Comparison of ENCODE assay signal across 10 cellular contexts in the genomic region with DNA sequence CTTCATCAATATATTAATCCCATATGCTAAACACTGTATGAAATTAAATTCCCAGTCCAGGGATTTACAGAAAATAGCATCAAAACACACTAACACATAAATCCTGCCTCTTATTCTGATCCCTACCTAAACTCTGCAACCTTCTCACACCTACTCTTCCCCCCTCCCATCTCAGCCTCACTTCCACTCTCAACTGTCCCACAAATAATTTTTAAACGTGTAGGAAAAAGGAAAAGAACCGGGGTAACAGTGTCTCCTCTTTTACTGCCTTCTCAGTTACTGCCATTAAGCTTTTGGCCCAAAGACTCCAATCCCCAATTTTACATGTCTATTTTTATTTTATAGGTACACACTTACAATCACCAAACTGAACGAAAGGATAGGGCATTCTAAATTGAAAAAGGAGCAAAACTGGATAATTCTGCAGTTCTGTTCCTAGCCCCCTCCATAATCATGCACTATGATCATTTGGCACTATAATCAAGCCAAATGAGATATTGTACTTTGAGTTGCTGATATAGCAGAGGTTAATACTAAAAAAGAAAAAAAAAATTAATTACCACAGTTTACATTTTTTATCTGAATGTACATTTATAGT. TPM values are rescaled to one million over a fixed set of nuclear protein-coding genes. Genes with fewer than 3 reads are reported as not detected.
DNase-seq lines count a peak whose midpoint lies in the region; ATAC-seq, FAIRE-seq and TF ChIP-seq lines count a peak whose summit lies in the region.
"Had no signal": no experiment of that assay in that cellular context is flagged by ENCODE, and none has a peak within 500 bp of the region (broad histone marks: within the 10 kb centered on the region; RNA-seq: fewer than 3 reads in every experiment).

No MANE protein-coding gene starts in this region.

- H3K4me1 ChIP-seq in OCI-LY1 (ENCODE audit: insufficient read depth, low read length, severe bottlenecking) (peaks cover 46% of the 10 kb centered on the region), endothelial cell of umbilical vein (ENCODE audit: control insufficient read depth, extremely low read depth, insufficient read depth, low read length) (peaks cover 21% of the 10 kb centered on the region), prostate gland (replicated peaks) (peaks cover 6% of the 10 kb centered on the region)

- H3K9me3 ChIP-seq in OCI-LY1 (ENCODE audit: low read length) (no peaks in the 10 kb centered on the region), endothelial cell of umbilical vein (replicated peaks; ENCODE audit: control insufficient read depth, insufficient read depth, low read length) (no peaks in the 10 kb centered on the region), prostate gland (no peaks in the 10 kb centered on the region)

- no peaks in the 10 kb centered on the region for H3K9me2 ChIP-seq in OCI-LY1 (ENCODE audit: low read depth, low read length)

- dilution Hi-C loops in endothelial cell of umbilical vein (cut with MboI; ENCODE audit: extremely low pct_ligation_motif_present, low sequenced_read_pairs), result no loop called here

- no peak for FAIRE-seq in GM12891 (lab: Jason Lieb, UNC)
- FAIRE-seq in endothelial cell of umbilical vein (lab: Jason Lieb, UNC), result no peak

- peak overlapping the region; percentile 88 for H3K4me2 ChIP-seq in OCI-LY1 (ENCODE audit: low read length)
- H3K4me2 ChIP-seq in endothelial cell of umbilical vein (ENCODE audit: insufficient read depth, low read length), result peak overlapping the region; percentile 100

- ATAC-seq in HG03457 (IDR thresholded peaks at IDR 0.05; ENCODE audit: unreplicated experiment), result no peak

- H3K27me3 ChIP-seq in OCI-LY1 (ENCODE audit: insufficient read depth, low read length) (no peaks in the 10 kb centered on the region), endothelial cell of umbilical vein (ENCODE audit: control insufficient read depth in 2 of 2, insufficient read depth in 2 of 2, low read length in 2 of 2) (no peaks in the 10 kb centered on the region), prostate gland (replicated peaks; ENCODE audit: insufficient read depth) (no peaks in the 10 kb centered on the region)

- intact Hi-C loops in endothelial cell of umbilical vein (cut with micrococcal nuclease), result loop anchor here (5.0 kb wide), 3 partner anchors 158 to 477 kb away; partner anchors contain the start of gene CDKN1B
- intact Hi-C loops in prostate gland (cut with DNase I), result loop anchor here (5.0 kb wide), 3 partner anchors 53 to 158 kb away; partner anchors contain the start of genes CDKN1B, CREBL2 and GPR19
- intact Hi-C loops in posterior vena cava (cut with DNase I), result loop anchor here (10.0 kb wide), 1 partner anchor 185 kb away; no protein-coding TSS in a partner anchor

- TF ChIP-seq CTCF in OCI-LY1 (IDR thresholded peaks at IDR 0.05; ENCODE audit: low read length), result no peak
- no peak for TF ChIP-seq CTCF in endothelial cell of umbilical vein (IDR thresholded peaks at IDR 0.05; ENCODE audit: extremely low read depth in 1 of 2, insufficient read depth in 1 of 2, low read depth in 1 of 2, low read length in 2 of 2)
- no peak for TF ChIP-seq CTCF in prostate gland (IDR thresholded peaks at IDR 0.05)

- peak overlapping the region; percentile 79; the same call in 1 of the 2 replicates for H3K9ac ChIP-seq in OCI-LY1 (ENCODE audit: low read length)
- H3K9ac ChIP-seq in endothelial cell of umbilical vein (replicated peaks; ENCODE audit: extremely low read depth, insufficient read depth, low read length), result peak overlapping the region; percentile 13

- CTCF ChIA-PET in endothelial cell of umbilical vein (lab: Charles Lee), result interaction anchor here (0.8 to 0.9 kb wide), 2 partner anchors 12 to 478 kb away, joined by 3 read pairs; no protein-coding TSS in a partner anchor

- H4K20me1 ChIP-seq in OCI-LY1 (ENCODE audit: insufficient read depth, low read length), result no peaks in the 10 kb centered on the region
- no peaks in the 10 kb centered on the region for H4K20me1 ChIP-seq in endothelial cell of umbilical vein (replicated peaks; ENCODE audit: control insufficient read depth, extremely low read depth, insufficient read depth, low read length)

- H2AFZ ChIP-seq in OCI-LY1 (ENCODE audit: low read length), result no peak overlapping the region
- H2AFZ ChIP-seq in endothelial cell of umbilical vein (ENCODE audit: low read depth, low read length), result no peak overlapping the region

- POLR2A ChIA-PET in endothelial cell of umbilical vein (lab: Charles Lee), result no interaction called here

- H3K4me3 ChIP-seq in OCI-LY1 (ENCODE audit: low read depth, low read length, poor library complexity, severe bottlenecking), result peak overlapping the region; percentile 67
- H3K4me3 ChIP-seq in endothelial cell of umbilical vein (replicated peaks in 1 of 3; ENCODE audit: insufficient read depth in 1 of 3, low read depth in 1 of 3, low read length in 3 of 3), result no peak overlapping the region
- peak overlapping the region; percentile 73 to 100 for H3K4me3 ChIP-seq in prostate gland

- no TSS peak for BruUV-seq in endothelial cell of umbilical vein (replicated peaks; lab: Mats Ljungman, UMichigan)

- H3K79me2 ChIP-seq in OCI-LY1 (ENCODE audit: insufficient read depth, low read length), result peaks cover 9% of the 10 kb centered on the region; the same call in 1 of the 2 replicates
- peaks cover 27% of the 10 kb centered on the region for H3K79me2 ChIP-seq in endothelial cell of umbilical vein (ENCODE audit: control insufficient read depth, insufficient read depth, low read length)

- no peaks in the 10 kb centered on the region for H3K36me3 ChIP-seq in OCI-LY1 (ENCODE audit: insufficient read depth, low read length)
- no peaks in the 10 kb centered on the region for H3K36me3 ChIP-seq in endothelial cell of umbilical vein (ENCODE audit: control insufficient read depth in 2 of 2, extremely low read depth in 1 of 2, insufficient read depth in 2 of 2, low read length in 2 of 2)
- H3K36me3 ChIP-seq in prostate gland, result no peaks in the 10 kb centered on the region

- no peak for DNase-seq in GM12891 (ENCODE audit: insufficient read length, low spot score)
- no peak for DNase-seq in endothelial cell of umbilical vein (ENCODE audit: low read depth, low spot score)
- no peak for DNase-seq in prostate gland (ENCODE audit: low spot score)
- DNase-seq in posterior vena cava (ENCODE audit: low spot score), result no peak
- DNase-seq in glomerular visceral epithelial cell (ENCODE audit: extremely low spot score), result no peak
- no peak for DNase-seq in hippocampal formation (lab: John Stamatoyannopoulos, UW)
- DNase-seq: anterior cingulate cortex; stimulated activated CD4-positive, alpha-beta T cell treated with anti-CD3 and anti-CD28 coated beads, Interleukin-2, amount 100 ng/mL, for 24 hours had no signal

- 11% methylated on average over 3 of the region's 3 CpGs for WGBS in prostate gland

- H3K27ac ChIP-seq in OCI-LY1 (ENCODE audit: low read depth, low read length, poor library complexity, severe bottlenecking) (no peak overlapping the region), endothelial cell of umbilical vein (ENCODE audit: insufficient read depth, low read depth, low read length) (no peak overlapping the region), prostate gland (peak overlapping the region; percentile 99 to 100)

- TF ChIP-seq POLR2A in GM12891 (IDR thresholded peaks at IDR 0.05; ENCODE audit: low read depth, low read length), result 0 out of 2 replicates have a peak, but pooled peaks have one; percentile 19
- TF ChIP-seq POLR2A in endothelial cell of umbilical vein (IDR thresholded peaks at IDR 0.05; ENCODE audit: low read depth, low read length), result no peak
- TF ChIP-seq POLR2A in prostate gland (IDR thresholded peaks at IDR 0.05), result no peak

- H3K9me1 ChIP-seq in endothelial cell of umbilical vein (replicated peaks; ENCODE audit: control insufficient read depth, extremely low read depth, insufficient read depth, low read length), result no peaks in the 10 kb centered on the region

- peaks cover 16% of the 10 kb centered on the region for H3F3A ChIP-seq in OCI-LY1 (ENCODE audit: insufficient read depth, low read length)

TF ChIP-seq in GM12891, 5 proteins besides CTCF, POLR2A, EP300 and RAD21:
- TF ChIP-seq TAF1 (IDR thresholded peaks at IDR 0.05; ENCODE audit: low read depth, low read length) (no peak), POLR2AphosphoS5 (IDR thresholded peaks at IDR 0.05; ENCODE audit: low read depth, low read length) (0 out of 2 replicates have a peak, but pooled peaks have one; percentile 28), SPI1 (IDR thresholded peaks at IDR 0.05; ENCODE audit: low read depth, low read length) (no peak)
TF ChIP-seq in GM12891: peak in this region for 1.

TF ChIP-seq in endothelial cell of umbilical vein, 7 proteins besides CTCF, POLR2A, EP300 and RAD21 (continues in another document):
- TF ChIP-seq MYC (IDR thresholded peaks at IDR 0.05; ENCODE audit: low read depth, low read length) (no peak), GATA2 (IDR thresholded peaks at IDR 0.05; ENCODE audit: insufficient read depth, insufficient read length, low read depth, low read length) (no peak), POLR2AphosphoS5 (IDR thresholded peaks at IDR 0.05; ENCODE audit: insufficient read depth, low read depth, low read length) (no peak), EZH2 (IDR thresholded peaks at IDR 0.05; ENCODE audit: borderline replicate concordance, low read depth, low read length, severe bottlenecking) (no peak)

RNA-seq across cellular contexts. Expression of gene DUSP16, which starts 2.9 kb away (rescaled TPM):
- 22.6 TPM for polyA plus RNA-seq in GM12891 (2012; ENCODE audit: low read depth, missing spikeins)
- total RNA-seq in endothelial cell of umbilical vein (12.7 and 19.5 TPM in 2 replicates), prostate gland (10 to 100 TPM; 60.8 to 87.0 TPM), posterior vena cava (10 to 100 TPM; 14.8 to 19.5 TPM)
- polyA plus RNA-seq in endothelial cell of umbilical vein, result 7.0 and 7.4 TPM in 2 replicates
- 7.0 and 8.0 TPM in 2 replicates for polyA plus RNA-seq in endothelial cell of umbilical vein (2011; cell fraction: cytosol; rRNA removed)
- polyA plus RNA-seq in endothelial cell of umbilical vein (2011; cell fraction: nucleus; rRNA removed), result 6.7 TPM in 2 replicates
- polyA plus RNA-seq in endothelial cell of umbilical vein (2012), result 9.5 and 10.6 TPM in 2 replicates
- 22.5 and 29.6 TPM in 2 replicates for polyA minus RNA-seq in endothelial cell of umbilical vein
- 10.1 TPM for polyA minus RNA-seq in endothelial cell of umbilical vein (2011; cell fraction: cytosol; rRNA and poly(A)+ RNA removed)
- polyA minus RNA-seq in endothelial cell of umbilical vein (2011; cell fraction: nucleus; rRNA and poly(A)+ RNA removed), result 7.2 and 15.1 TPM in 2 replicates

RNA-seq across cellular contexts. Expression of gene CREBL2, which starts 51.9 kb away (rescaled TPM):
- 9.9 TPM for polyA plus RNA-seq in GM12891 (2012; ENCODE audit: low read depth, missing spikeins)
- 14.5 and 19.4 TPM in 2 replicates for total RNA-seq in endothelial cell of umbilical vein
- 8.3 and 10.5 TPM in 2 replicates for polyA plus RNA-seq in endothelial cell of umbilical vein
- 11.0 and 11.2 TPM in 2 replicates for polyA plus RNA-seq in endothelial cell of umbilical vein (2011; cell fraction: cytosol; rRNA removed)
- 4.3 and 5.8 TPM in 2 replicates for polyA plus RNA-seq in endothelial cell of umbilical vein (2011; cell fraction: nucleus; rRNA removed)
- polyA plus RNA-seq in endothelial cell of umbilical vein (2012), result 15.8 and 19.0 TPM in 2 replicates
- 14.0 and 17.8 TPM in 2 replicates for polyA minus RNA-seq in endothelial cell of umbilical vein
- 9.6 TPM for polyA minus RNA-seq in endothelial cell of umbilical vein (2011; cell fraction: cytosol; rRNA and poly(A)+ RNA removed)
- polyA minus RNA-seq in endothelial cell of umbilical vein (2011; cell fraction: nucleus; rRNA and poly(A)+ RNA removed), result 5.6 and 5.9 TPM in 2 replicates
- total RNA-seq in prostate gland, result 10 to 100 TPM; 48.1 to 59.8 TPM
- total RNA-seq in posterior vena cava, result 10 to 100 TPM; 30.3 to 30.6 TPM

Comparison
In these comparisons a context has a peak if more than half of its experiments do, and no peak if none do; other contexts are left out.
1. H3K27ac ChIP-seq: peak in prostate gland (2 of 2); none in OCI-LY1 (single experiment) and endothelial cell of umbilical vein (single experiment).
2. H3K4me3 ChIP-seq: peak in OCI-LY1 (single experiment) and prostate gland (2 of 2); none in endothelial cell of umbilical vein (0 of 3).